30 cellular contexts compared by ENCODE assay signal in the genomic region with DNA sequence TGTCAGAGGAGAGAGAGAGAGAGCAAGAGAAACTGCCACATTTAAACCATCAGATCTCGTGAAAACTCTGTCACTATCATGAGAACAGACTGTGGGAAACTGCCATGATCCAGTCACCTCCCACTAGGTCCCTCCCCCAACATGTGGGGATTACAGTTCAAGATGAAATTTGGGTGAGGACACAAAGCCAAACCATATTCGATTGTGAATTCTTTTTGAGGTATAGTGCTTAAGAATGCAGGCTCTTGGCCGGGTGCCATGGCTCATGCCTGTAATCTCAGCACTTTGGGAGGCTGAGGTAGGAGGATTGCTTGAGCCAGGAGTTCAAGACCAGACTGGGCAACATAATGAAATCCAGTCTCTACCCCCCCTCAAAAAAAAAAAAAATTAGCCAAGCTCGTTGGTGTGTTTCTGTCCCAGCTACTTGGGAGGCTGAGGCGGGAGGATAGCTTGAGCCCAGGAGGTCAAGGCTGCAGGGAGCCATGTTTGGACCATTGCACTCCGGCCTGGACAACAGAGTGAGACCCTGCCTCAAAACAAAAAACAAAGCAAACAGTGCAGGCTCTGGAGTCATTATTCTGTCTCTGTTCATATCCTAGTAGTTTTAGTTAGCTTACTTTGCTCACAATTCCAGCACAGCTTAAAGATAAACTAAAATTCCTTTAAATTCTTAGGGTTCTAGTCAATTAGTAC. TPM values are rescaled to one million over a fixed set of nuclear protein-coding genes. Genes with fewer than 3 reads are reported as not detected.
DNase-seq lines count a peak whose midpoint lies in the region; ATAC-seq and TF ChIP-seq lines count a peak whose summit lies in the region.
"Had no signal": no experiment of that assay in that cellular context is flagged by ENCODE, and none has a peak within 500 bp of the region (broad histone marks: within the 10 kb centered on the region; RNA-seq: fewer than 3 reads in every experiment).

No MANE protein-coding gene starts in this region.

- H3K4me3 ChIP-seq in cardiac fibroblast (replicated peaks in 1 of 2; ENCODE audit: low read depth in 2 of 2, low read length in 2 of 2) (no peak overlapping the region), fibroblast of villous mesenchyme (ENCODE audit: low read depth, low read length) (no peak overlapping the region), psoas muscle (no peak overlapping the region)
- H3K4me3 ChIP-seq: gastroesophageal sphincter, neural progenitor cell, right atrium auricular region, SJCRH30, tibial artery had no signal

- 81 to 86% (median 86%) methylated on average over 6 of the region's 6 CpGs for WGBS in psoas muscle, 3 donors

- H3K27me3 ChIP-seq in psoas muscle (ENCODE audit: insufficient read depth in 3 of 3, low read length in 2 of 3) = no peaks in the 10 kb centered on the region
- H3K27me3 ChIP-seq: gastroesophageal sphincter, neural progenitor cell, right atrium auricular region, SJCRH30, tibial artery had no signal

- no peak for ATAC-seq in activated CD8-positive, alpha-beta memory T cell treated with anti-CD3 and anti-CD28 coated beads, Interleukin-2, amount 10 ng/mL, durations not matched to agents 7 days and 5 days
- no peak for ATAC-seq in psoas muscle
- ATAC-seq: effector memory CD8-positive, alpha-beta T cell; gastroesophageal sphincter; left colon had no signal

- H3K27ac ChIP-seq in psoas muscle = no peak overlapping the region
- H3K27ac ChIP-seq: gastroesophageal sphincter, neural progenitor cell, right atrium auricular region, SJCRH30, tibial artery, VCaP had no signal

- H3K27ac Mint-ChIP-seq in activated CD8-positive, alpha-beta memory T cell treated with anti-CD3 and anti-CD28 coated beads, Interleukin-2, amount 10 ng/mL, durations not matched to agents 7 days and 5 days = no peak overlapping the region
- H3K27ac Mint-ChIP-seq: activated naive CD8-positive, alpha-beta T cell; neural progenitor cell had no signal

- TF ChIP-seq CTCF in cardiac fibroblast (IDR thresholded peaks at IDR 0.05; ENCODE audit: low read depth, low read length) = no peak
- TF ChIP-seq CTCF in fibroblast of villous mesenchyme (IDR thresholded peaks at IDR 0.05; ENCODE audit: insufficient read depth, low read depth, low read length) = no peak
- TF ChIP-seq CTCF in psoas muscle (IDR thresholded peaks at IDR 0.05) = no peak

- intact Hi-C loops in psoas muscle (cut with DNase I) = no loop called here

- CTCF ChIA-PET in activated CD8-positive, alpha-beta memory T cell treated with anti-CD3 and anti-CD28 coated beads, Interleukin-2, amount 10 ng/mL, durations not matched to agents 7 days and 5 days (lab: Charles Lee) = interaction anchor here (1.2 kb wide), 1 partner anchor 92 kb away, joined by 3 read pairs; no protein-coding TSS in a partner anchor

- peaks cover 29% of the 10 kb centered on the region for H3K4me1 ChIP-seq in psoas muscle
- H3K4me1 ChIP-seq: SJCRH30 had no signal

- no peak overlapping the region for H3K4me3 Mint-ChIP-seq in activated CD8-positive, alpha-beta memory T cell treated with anti-CD3 and anti-CD28 coated beads, Interleukin-2, amount 10 ng/mL, durations not matched to agents 7 days and 5 days
- H3K4me3 Mint-ChIP-seq: activated naive CD8-positive, alpha-beta T cell; effector memory CD8-positive, alpha-beta T cell; H9; neural progenitor cell had no signal

- DNase-seq in LHCN-M2 (ENCODE audit: low read depth) = peak; percentile 3
- DNase-seq in cardiac fibroblast (ENCODE audit: low read depth in 2 of 2) = peak; percentile 15 to 64
- DNase-seq in fibroblast of villous mesenchyme (ENCODE audit: low read depth) = peak; percentile 23
- no peak for DNase-seq in foreskin melanocyte
- DNase-seq in activated CD8-positive, alpha-beta memory T cell treated with anti-CD3 and anti-CD28 coated beads, Interleukin-2, amount 10 ng/mL, durations not matched to agents 7 days and 5 days = no peak
- no peak for DNase-seq in kidney tubule cell (ENCODE audit: low spot score)
- no peak for DNase-seq in psoas muscle
- DNase-seq: activated CD4-positive, alpha-beta T cell treated with anti-CD3 and anti-CD28 coated beads for 48 hours; activated effector memory CD4-positive, alpha-beta T cell treated with Interleukin-2 at 50 U/mL for 16 hours; activated T-cell treated with anti-CD3 and anti-CD28 coated beads, Interleukin-2, amount 50 U/mL, for 1 hour; aorta; C1 segment of cervical spinal cord; effector memory CD8-positive, alpha-beta T cell; erythroblast; H9; hippocampal formation; Kasumi-1; left colon; NCI-H1694; NCI-H446 treated with DMSO at 0.1 percent for 48 hours; NCI-H82; SJCRH30; stimulated activated CD4-positive, alpha-beta T cell treated with anti-CD3 and anti-CD28 coated beads, Interleukin-4, amount 100 ng/mL, for 1 hour; T1000; tibial artery had no signal

- no peaks in the 10 kb centered on the region for H3K36me3 ChIP-seq in psoas muscle (ENCODE audit: insufficient read depth in 1 of 2, low read depth in 1 of 2)
- H3K36me3 ChIP-seq: neural progenitor cell, right atrium auricular region, SJCRH30 had no signal

- no peaks in the 10 kb centered on the region for H3K27me3 Mint-ChIP-seq in activated CD8-positive, alpha-beta memory T cell treated with anti-CD3 and anti-CD28 coated beads, Interleukin-2, amount 10 ng/mL, durations not matched to agents 7 days and 5 days
- H3K27me3 Mint-ChIP-seq: activated naive CD8-positive, alpha-beta T cell; effector memory CD8-positive, alpha-beta T cell had no signal

- no peaks in the 10 kb centered on the region for H3K9me3 Mint-ChIP-seq in activated CD8-positive, alpha-beta memory T cell treated with anti-CD3 and anti-CD28 coated beads, Interleukin-2, amount 10 ng/mL, durations not matched to agents 7 days and 5 days (ENCODE audit: low read depth)
- H3K9me3 Mint-ChIP-seq: effector memory CD8-positive, alpha-beta T cell; H9; neural progenitor cell had no signal

- H3K4me1 Mint-ChIP-seq in activated CD8-positive, alpha-beta memory T cell treated with anti-CD3 and anti-CD28 coated beads, Interleukin-2, amount 10 ng/mL, durations not matched to agents 7 days and 5 days = peaks cover 20% of the 10 kb centered on the region

- H3K36me3 Mint-ChIP-seq in activated CD8-positive, alpha-beta memory T cell treated with anti-CD3 and anti-CD28 coated beads, Interleukin-2, amount 10 ng/mL, durations not matched to agents 7 days and 5 days = peaks cover 18% of the 10 kb centered on the region

- no peaks in the 10 kb centered on the region for H3K9me3 ChIP-seq in psoas muscle
- H3K9me3 ChIP-seq: gastroesophageal sphincter, right atrium auricular region, SJCRH30, tibial artery had no signal

RNA-seq across cellular contexts. Expression of a gene that starts 6.1 kb away (rescaled TPM):
- total RNA-seq in LHCN-M2 (2014; rRNA removed) (38.5 and 47.6 TPM in 2 replicates), fibroblast of villous mesenchyme (25.4 and 45.3 TPM in 2 replicates), psoas muscle (10 to 100 TPM in 3 of 4 donors, 1 to 10 TPM in 1; 9.6 to 16.4 (median 15.1) TPM)
- polyA plus RNA-seq in LHCN-M2 (2012) = 45.1 TPM
- 10 to 100 TPM; 23.7 to 24.0 TPM for total RNA-seq in activated CD8-positive, alpha-beta memory T cell treated with anti-CD3 and anti-CD28 coated beads, Interleukin-2, amount 10 ng/mL, durations not matched to agents 7 days and 5 days
- 10 to 100 TPM; 20.1 to 48.8 (median 31.2) TPM for polyA plus RNA-seq in psoas muscle

RNA-seq across cellular contexts. Expression of a gene that starts 6.3 kb away (rescaled TPM):
- total RNA-seq in LHCN-M2 (2014; rRNA removed) = 90.3 and 96.7 TPM in 2 replicates
- 38.3 TPM for polyA plus RNA-seq in LHCN-M2 (2012)
- 85.7 and 114 TPM in 2 replicates for total RNA-seq in fibroblast of villous mesenchyme
- total RNA-seq in activated CD8-positive, alpha-beta memory T cell treated with anti-CD3 and anti-CD28 coated beads, Interleukin-2, amount 10 ng/mL, durations not matched to agents 7 days and 5 days = 100 to 1,000 TPM in 1 of 2 experiments, 10 to 100 TPM in 1; 98.6 to 112 TPM
- total RNA-seq in psoas muscle = 10 to 100 TPM; 17.6 to 22.7 (median 20.2) TPM
- 10 to 100 TPM; 13.5 to 19.8 (median 19.4) TPM for polyA plus RNA-seq in psoas muscle

Comparison
In these comparisons a context has a peak if more than half of its experiments do, and no peak if none do; other contexts are left out.
1. DNase-seq: peak in LHCN-M2 (single experiment), cardiac fibroblast (2 of 2) and fibroblast of villous mesenchyme (single experiment); none in foreskin melanocyte (single experiment), activated CD8-positive, alpha-beta memory T cell treated with anti-CD3 and anti-CD28 coated beads, Interleukin-2, amount 10 ng/mL, durations not matched to agents 7 days and 5 days (single experiment), kidney tubule cell (single experiment) and psoas muscle (0 of 2).